In genomic region chr4:8817813-8818062, GRCh38 we compare ENCODE assay signal across 23 cellular contexts. TPM values are rescaled to one million over a fixed set of nuclear protein-coding genes. Genes with fewer than 3 reads are reported as not detected.
A peak's percentile ranks its signal among the peaks of the same experiment; 100 is the strongest.
DNase-seq lines count a peak whose midpoint lies in the region; ATAC-seq and TF ChIP-seq lines count a peak whose summit lies in the region.
"Had no signal": no experiment of that assay in that cellular context is flagged by ENCODE, and none has a peak within 500 bp of the region (broad histone marks: within the 10 kb centered on the region; RNA-seq: fewer than 3 reads in every experiment).

No MANE protein-coding gene starts in this region.

- TF ChIP-seq CTCF in ascending aorta (IDR thresholded peaks at IDR 0.05) = no peak

- no peak overlapping the region for H3K27ac ChIP-seq in ascending aorta
- H3K27ac ChIP-seq: cardiac muscle cell, pancreas, right atrium auricular region, transverse colon had no signal

- H3K4me3 ChIP-seq in H7 (ENCODE audit: insufficient read depth, low read depth, low read length) (no peak overlapping the region), ascending aorta (no peak overlapping the region)
- H3K4me3 ChIP-seq: cardiac muscle cell, pancreas, right atrium auricular region, transverse colon had no signal

- H3K4me1 ChIP-seq in ascending aorta = no peaks in the 10 kb centered on the region
- H3K4me1 ChIP-seq: pancreas, right atrium auricular region, transverse colon had no signal

- H3K9me3 ChIP-seq in ascending aorta = no peaks in the 10 kb centered on the region
- H3K9me3 ChIP-seq: pancreas, right atrium auricular region, transverse colon had no signal

- H3K36me3 ChIP-seq in H7 (replicated peaks; ENCODE audit: control insufficient read depth, insufficient read depth, low read length) (no peaks in the 10 kb centered on the region), ascending aorta (no peaks in the 10 kb centered on the region)
- H3K36me3 ChIP-seq: cardiac muscle cell, pancreas, right atrium auricular region, transverse colon had no signal

- intact Hi-C loops in sciatic nerve (cut with DNase I) (no loop called here), ascending aorta (cut with DNase I) (no loop called here)

- no peaks in the 10 kb centered on the region for H3K27me3 ChIP-seq in H7 (ENCODE audit: control insufficient read depth, insufficient read depth, low read length)
- H3K27me3 ChIP-seq in ascending aorta = no peaks in the 10 kb centered on the region
- H3K27me3 ChIP-seq: cardiac muscle cell, pancreas, right atrium auricular region had no signal

- ATAC-seq in sciatic nerve (no peak), HG02973 (IDR thresholded peaks at IDR 0.05; ENCODE audit: unreplicated experiment) (no peak), HG03039 (IDR thresholded peaks at IDR 0.05; ENCODE audit: unreplicated experiment) (no peak)
- ATAC-seq: left ventricle myocardium superior, pancreas, T-cell had no signal

- peak; percentile 81 for DNase-seq in NCI-H2171 (lab: John Stamatoyannopoulos, UW)
- no peak for DNase-seq in NCI-H2171 treated with DMSO at 0.1 percent for 48 hours (lab: John Stamatoyannopoulos, UW)
- peak; percentile 23 for DNase-seq in H7
- DNase-seq in ecto neural progenitor cell (ENCODE audit: low spot score) = peak; percentile 41
- DNase-seq in sciatic nerve (ENCODE audit: low spot score) = peak; percentile 14
- no peak for DNase-seq in ascending aorta (ENCODE audit: low spot score in 2 of 2)
- DNase-seq: 8988T; activated CD4-positive, alpha-beta T cell treated with anti-CD3 and anti-CD28 coated beads for 1 hour; activated naive CD4-positive, alpha-beta T cell treated with anti-CD3 and anti-CD28 coated beads, Interleukin-2, amount 50 U/mL, for 16 hours; left ventricle myocardium superior; NCI-H1105; NCI-H2029 treated with DMSO at 0.1 percent for 48 hours; NCI-H446; OCI-M1; SIG-M5; stimulated activated CD4-positive, alpha-beta T cell treated with anti-CD3 and anti-CD28 coated beads, Interleukin-15, amount 100 ng/mL, for 24 hours had no signal

RNA-seq across cellular contexts. Expression of gene HMX1, which starts 53.9 kb away (rescaled TPM):
- total RNA-seq in H7 (2014; rRNA removed; shearing (Covaris generic)) = 2.0 and 4.4 TPM in 2 replicates
- not detected for total RNA-seq in sciatic nerve
- not detected for total RNA-seq in ascending aorta
- total RNA-seq: cardiac muscle cell, left ventricle myocardium superior, pancreas, right atrium auricular region, T-cell, transverse colon had no signal

Comparison
In these comparisons a context has a peak if more than half of its experiments do, and no peak if none do; other contexts are left out.
1. DNase-seq: peak in NCI-H2171 (single experiment), H7 (single experiment), ecto neural progenitor cell (single experiment) and sciatic nerve (single experiment); none in NCI-H2171 treated with DMSO at 0.1 percent for 48 hours (single experiment) and ascending aorta (0 of 2).